Comparison of ENCODE assay signal across 1 cellular context in genomic region chr14:92386637-92387036, GRCh38.
TF ChIP-seq lines count a peak whose summit lies in the region.

No MANE protein-coding gene starts in this region.

TF ChIP-seq in HepG2, 621 proteins besides CTCF, POLR2A, EP300 and RAD21 (continued from another document and continues in another):
- TF ChIP-seq TEF (CRISPR knock-in tag; IDR thresholded peaks at IDR 0.05) (no peak), ZSCAN22 (CRISPR knock-in tag; IDR thresholded peaks at IDR 0.05) (no peak), THAP7 (CRISPR knock-in tag; IDR thresholded peaks at IDR 0.05) (no peak), ZNF232 (CRISPR knock-in tag; IDR thresholded peaks at IDR 0.05; ENCODE audit: borderline replicate concordance) (no peak), FOXK1 (CRISPR knock-in tag; IDR thresholded peaks at IDR 0.05; ENCODE audit: borderline replicate concordance, low read depth) (peak; percentile 70; the same call in 1 of the 2 replicates), TP53 (CRISPR knock-in tag; conservative IDR thresholded peaks at IDR 0.05) (no peak), MIER2 (CRISPR knock-in tag; IDR thresholded peaks at IDR 0.05) (no peak), ZNF331 (CRISPR knock-in tag; IDR thresholded peaks at IDR 0.05) (peak; percentile 53; the same call in 1 of the 2 replicates), ZNF549 (CRISPR knock-in tag; IDR thresholded peaks at IDR 0.05) (no peak), ZSCAN21 (CRISPR knock-in tag; IDR thresholded peaks at IDR 0.05; ENCODE audit: borderline replicate concordance) (no peak), ZNF724P (CRISPR knock-in tag; IDR thresholded peaks at IDR 0.05; ENCODE audit: borderline replicate concordance) (no peak), RNF219 (CRISPR knock-in tag; IDR thresholded peaks at IDR 0.05) (no peak), ZNF569 (CRISPR knock-in tag; IDR thresholded peaks at IDR 0.05; ENCODE audit: borderline replicate concordance) (no peak), SRY (CRISPR knock-in tag; IDR thresholded peaks at IDR 0.05) (no peak), MZF1 (CRISPR knock-in tag; IDR thresholded peaks at IDR 0.05; ENCODE audit: borderline replicate concordance) (no peak), ZXDC (CRISPR knock-in tag; IDR thresholded peaks at IDR 0.05) (no peak), ZNF280B (CRISPR knock-in tag; IDR thresholded peaks at IDR 0.05; ENCODE audit: borderline replicate concordance) (no peak), GMEB2 (CRISPR knock-in tag; IDR thresholded peaks at IDR 0.05; ENCODE audit: low read depth) (no peak), NAIF1 (CRISPR knock-in tag; IDR thresholded peaks at IDR 0.05; ENCODE audit: borderline replicate concordance) (no peak), ERF (CRISPR knock-in tag; IDR thresholded peaks at IDR 0.05) (peak; percentile 43; the same call in 1 of the 2 replicates), MTA3 (CRISPR knock-in tag; IDR thresholded peaks at IDR 0.05) (no peak), CREB3 (CRISPR knock-in tag; IDR thresholded peaks at IDR 0.05) (no peak), SP5 (CRISPR knock-in tag; IDR thresholded peaks at IDR 0.05; ENCODE audit: borderline replicate concordance, low read depth) (peak; percentile 24; the same call in 1 of the 2 replicates), ARID5B (CRISPR knock-in tag; IDR thresholded peaks at IDR 0.05) (peak; percentile 81), PRDM15 (CRISPR knock-in tag; IDR thresholded peaks at IDR 0.05) (no peak), NR2F2 (IDR thresholded peaks at IDR 0.05; ENCODE audit: borderline replicate concordance, low read depth) (peak; percentile 77), TEAD3 (CRISPR knock-in tag; optimal IDR thresholded peaks at IDR 0.05; ENCODE audit: borderline replicate concordance) (peak; percentile 56), GLMP (CRISPR knock-in tag; IDR thresholded peaks at IDR 0.05; ENCODE audit: borderline replicate concordance) (no peak), TCF7 (IDR thresholded peaks at IDR 0.05; ENCODE audit: low read depth) (no peak; the same call in 1 of the 2 replicates), ZNF44 (CRISPR knock-in tag; IDR thresholded peaks at IDR 0.05) (no peak), SRSF1 (optimal IDR thresholded peaks at IDR 0.05; ENCODE audit: low read depth, low read length) (no peak), AGO2 (optimal IDR thresholded peaks at IDR 0.05; ENCODE audit: low read depth, low read length) (no peak)
